8 cellular contexts compared by ENCODE assay signal in genomic region chr19:35868172-35868822, GRCh38. TPM values are rescaled to one million over a fixed set of nuclear protein-coding genes. Genes with fewer than 3 reads are reported as not detected.
DNase-seq lines count a peak whose midpoint lies in the region; FAIRE-seq and TF ChIP-seq lines count a peak whose summit lies in the region.

Gene APLP1, plus strand, starts transcription at chr19:35868574. Its CDS starts 63 bp downstream, at chr19:35868637.

- H3K27me3 ChIP-seq in Caco-2 (replicated peaks; ENCODE audit: control insufficient read depth, insufficient read depth, low read length) (no peaks in the 10 kb centered on the region; the same call in 1 of the 2 replicates), cardiac muscle cell (no peaks in the 10 kb centered on the region)

- H3K27ac ChIP-seq in cardiac muscle cell = no peak within 1 kb of the TSS

- no peaks in the 10 kb centered on the region for H3K9me3 Mint-ChIP-seq in Caco-2 (ENCODE audit: unreplicated experiment)
- H3K9me3 Mint-ChIP-seq in activated naive CD8-positive, alpha-beta T cell (ENCODE audit: low read depth) = no peaks in the 10 kb centered on the region

- H3K27me3 Mint-ChIP-seq in Caco-2 (ENCODE audit: insufficient read depth, unreplicated experiment) = peaks cover 27% of the 10 kb centered on the region
- peaks cover 18% of the 10 kb centered on the region for H3K27me3 Mint-ChIP-seq in activated naive CD8-positive, alpha-beta T cell

- FAIRE-seq in HTR-8/SVneo (lab: Jason Lieb, UNC) (peak; percentile 67), urothelium cell line (lab: Jason Lieb, UNC) (no peak)

- no peaks in the 10 kb centered on the region; the same call in 1 of the 2 replicates for H3K36me3 ChIP-seq in Caco-2 (ENCODE audit: control insufficient read depth, insufficient read depth, low read length)
- H3K36me3 ChIP-seq in cardiac muscle cell = no peaks in the 10 kb centered on the region

- TF ChIP-seq CTCF in Caco-2 (IDR thresholded peaks at IDR 0.05; ENCODE audit: insufficient read depth in 1 of 2, low read depth in 1 of 2, low read length in 1 of 2, severe bottlenecking in 1 of 2, unreplicated experiment in 1 of 2) (no peak), cardiac muscle cell (IDR thresholded peaks at IDR 0.05; ENCODE audit: low read depth, low read length) (no peak)

- no peak within 1 kb of the TSS for H3K27ac Mint-ChIP-seq in Caco-2 (ENCODE audit: unreplicated experiment)
- no peak within 1 kb of the TSS for H3K27ac Mint-ChIP-seq in activated naive CD8-positive, alpha-beta T cell

- H3K4me1 ChIP-seq in Caco-2 (peaks cover 23% of the 10 kb centered on the region), cardiac muscle cell (ENCODE audit: low read depth) (no peaks in the 10 kb centered on the region)

- intact Hi-C loops in Caco-2 (cut with micrococcal nuclease; ENCODE audit: unreplicated experiment) = no loop called here
- intact Hi-C loops in posterior cingulate gyrus (cut with DNase I) = loop anchor here (2.0 kb wide), 1 partner anchor 91 kb away; no protein-coding TSS in a partner anchor

- peaks cover 9% of the 10 kb centered on the region for H3K4me1 Mint-ChIP-seq in Caco-2 (ENCODE audit: low read depth, unreplicated experiment)
- H3K4me1 Mint-ChIP-seq in activated naive CD8-positive, alpha-beta T cell (ENCODE audit: low read depth) = peaks cover 12% of the 10 kb centered on the region

- H3K4me3 ChIP-seq in Caco-2 (ENCODE audit: low read depth, low read length) = peak within 1 kb of the TSS; percentile 46
- H3K4me3 ChIP-seq in cardiac muscle cell = peak within 1 kb of the TSS; percentile 45

- H3K36me3 Mint-ChIP-seq in Caco-2 (ENCODE audit: insufficient read depth, unreplicated experiment) = no peaks in the 10 kb centered on the region
- no peaks in the 10 kb centered on the region for H3K36me3 Mint-ChIP-seq in activated naive CD8-positive, alpha-beta T cell

- H3K4me3 Mint-ChIP-seq in Caco-2 (ENCODE audit: unreplicated experiment) = peak within 1 kb of the TSS; percentile 75
- peak within 1 kb of the TSS; percentile 61 for H3K4me3 Mint-ChIP-seq in activated naive CD8-positive, alpha-beta T cell

- DNase-seq in Caco-2 = peak; percentile 77 to 83
- DNase-seq in HTR-8/SVneo (ENCODE audit: insufficient read length, low spot score) = peak; percentile 67
- DNase-seq in SK-N-DZ (ENCODE audit: low spot score) = peak; percentile 68
- peak; percentile 49 to 84 for DNase-seq in cardiac muscle cell (ENCODE audit: low read depth in 1 of 2, low spot score in 1 of 2)
- DNase-seq in posterior cingulate gyrus = peak; percentile 87 to 99 (median 91)
- peak; percentile 82 for DNase-seq in urothelium cell line (ENCODE audit: low spot score)
- DNase-seq in NOMO-1 treated with DMSO at 0.1 percent for 48 hours (lab: John Stamatoyannopoulos, UW; ENCODE audit: unreplicated experiment) = no peak

- BruUV-seq in Caco-2 (replicated peaks; lab: Mats Ljungman, UMichigan) = no TSS peak

- POLR2A ChIA-PET in Caco-2 (lab: Charles Lee) = no interaction called here

- no peaks in the 10 kb centered on the region for H3K9me3 ChIP-seq in Caco-2
- no peaks in the 10 kb centered on the region for H3K9me3 ChIP-seq in cardiac muscle cell (ENCODE audit: low read depth)

- CTCF ChIA-PET in Caco-2 (lab: Charles Lee) = interaction anchor here (0.6 to 1.1 kb wide), 4 partner anchors 28 to 220 kb away, joined by 3 to 9 read pairs (median 4); partner anchors contain the start of gene COX6B1

RNA-seq across cellular contexts. Expression of gene APLP1, which starts in this region (rescaled TPM):
- total RNA-seq in Caco-2 (2022) (4.6 and 6.5 TPM in 2 replicates), cardiac muscle cell (126 and 134 TPM in 2 replicates)
- 69.6 and 77.4 TPM in 2 replicates for polyA plus RNA-seq in SK-N-DZ (2014; cell fraction: cytosol; rRNA removed)
- polyA plus RNA-seq in SK-N-DZ (2014; cell fraction: nucleus; rRNA removed) = 66.8 and 94.7 TPM in 2 replicates
- 117 and 157 TPM in 2 replicates for polyA plus RNA-seq in cardiac muscle cell

Comparison
In these comparisons a context has a peak if more than half of its experiments do, and no peak if none do; other contexts are left out.
1. RNA of gene APLP1 (total RNA-seq): 126 to 134 TPM in cardiac muscle cell; 4.6 to 6.5 TPM in Caco-2; every median in the first group is over 10 times any median in the second.